In genomic region chr3:49248301-49248797, GRCh38 we compare ENCODE assay signal across 1 cellular context.
TF ChIP-seq lines count a peak whose summit lies in the region.
"Not testable (repeated sequence)": the region's sequence is repeated elsewhere in the genome, so short reads cannot be mapped to it uniquely, and the experiment has no call there.

No MANE protein-coding gene starts in this region.

TF ChIP-seq in K562, 482 proteins besides CTCF, POLR2A, EP300 and RAD21:
- not testable (repeated sequence) for TF ChIP-seq CEBPG (CRISPR knock-in tag; IDR thresholded peaks at IDR 0.05)
- peak in 1 of 2 experiments; percentile 47; a peak in 2 of 4 replicates for TF ChIP-seq CEBPG (tag; conservative IDR thresholded peaks at IDR 0.05 in 1 of 2, IDR thresholded peaks at IDR 0.05 in 1 of 2)
- peak; percentile 75 for TF ChIP-seq CEBPB (tag; IDR thresholded peaks at IDR 0.05)
TF ChIP-seq in K562: peak in this region for 2; not testable (repeated sequence) for 480.
